11 cellular contexts compared by ENCODE assay signal in the genomic region with DNA sequence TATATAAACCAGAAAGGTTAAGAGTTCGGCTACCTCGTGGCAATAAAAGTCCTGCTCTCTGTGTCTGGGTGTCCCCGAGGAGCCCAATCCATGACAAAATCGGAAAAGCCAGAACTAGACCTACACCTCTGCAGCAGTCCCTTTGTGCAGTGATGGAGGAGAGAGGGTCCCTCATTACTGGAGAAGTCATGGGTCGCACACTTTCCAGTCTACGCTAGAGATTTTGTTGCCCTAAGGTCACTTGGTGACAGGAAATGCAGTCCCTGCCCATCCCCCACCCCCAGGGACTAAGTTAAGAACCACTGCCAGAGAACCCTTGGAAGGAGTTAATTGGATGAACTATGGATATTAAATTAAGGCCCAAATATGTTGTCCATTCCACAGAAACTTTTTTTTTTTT.
DNase-seq lines count a peak whose midpoint lies in the region; ATAC-seq and TF ChIP-seq lines count a peak whose summit lies in the region.
"Had no signal": no experiment of that assay in that cellular context is flagged by ENCODE, and none has a peak within 500 bp of the region (broad histone marks: within the 10 kb centered on the region; RNA-seq: fewer than 3 reads in every experiment).

No MANE protein-coding gene starts in this region.

- ATAC-seq in HG02885 (IDR thresholded peaks at IDR 0.05; ENCODE audit: poor library complexity, unreplicated experiment) (no peak), HG02678 (IDR thresholded peaks at IDR 0.05; ENCODE audit: unreplicated experiment) (no peak)

- TF ChIP-seq CTCF in BE2C (IDR thresholded peaks at IDR 0.05; ENCODE audit: low read depth, low read length): no peak
- no peak for TF ChIP-seq CTCF in progenitor cell of endocrine pancreas (IDR thresholded peaks at IDR 0.05; ENCODE audit: unreplicated experiment)

- peaks cover 41% of the 10 kb centered on the region for H3K9me3 Mint-ChIP-seq in progenitor cell of endocrine pancreas (ENCODE audit: low read depth)

- H3K9me3 ChIP-seq in BE2C (no peaks in the 10 kb centered on the region), iPS-15b (ENCODE audit: control insufficient read depth, insufficient read depth, low read length) (peaks cover 10% of the 10 kb centered on the region)

- H3K27me3 Mint-ChIP-seq in progenitor cell of endocrine pancreas: no peaks in the 10 kb centered on the region

- DNase-seq in BE2C (peak; percentile 19), progenitor cell of endocrine pancreas (ENCODE audit: low spot score, unreplicated experiment) (no peak), SHP77 treated with DMSO at 0.1 percent for 48 hours (lab: John Stamatoyannopoulos, UW) (no peak), NCI-H146 treated with DMSO at 0.1 percent for 48 hours (lab: John Stamatoyannopoulos, UW; ENCODE audit: unreplicated experiment) (no peak)
- DNase-seq: NCI-H82, T-helper 9 cell had no signal

- H3K4me3 ChIP-seq in BE2C (ENCODE audit: low read depth, low read length): no peak overlapping the region
- H3K4me3 ChIP-seq in iPS-15b (ENCODE audit: low read depth, low read length): peak overlapping the region; percentile 1
- H3K4me3 ChIP-seq: BLaER1 had no signal

- H3K27ac Mint-ChIP-seq in progenitor cell of endocrine pancreas: peak overlapping the region; percentile 89

- H3K9ac ChIP-seq in iPS-15b (ENCODE audit: low read depth, low read length): no peak overlapping the region
- H3K9ac ChIP-seq: BLaER1 had no signal

- no peaks in the 10 kb centered on the region for H3K27me3 ChIP-seq in BE2C
- H3K27me3 ChIP-seq in iPS-15b (ENCODE audit: control insufficient read depth, insufficient read depth, low read length): no peaks in the 10 kb centered on the region
- H3K27me3 ChIP-seq: BLaER1 had no signal

- H3K36me3 ChIP-seq in BE2C: no peaks in the 10 kb centered on the region
- H3K36me3 ChIP-seq in iPS-15b (ENCODE audit: control insufficient read depth, insufficient read depth, low read length): no peaks in the 10 kb centered on the region

- H3K27ac ChIP-seq in angular gyrus (ENCODE audit: low read depth, low read length): peak overlapping the region; percentile 89

- H3K36me3 Mint-ChIP-seq in progenitor cell of endocrine pancreas (ENCODE audit: insufficient read depth): peaks cover 21% of the 10 kb centered on the region

- H3K4me1 Mint-ChIP-seq in progenitor cell of endocrine pancreas (ENCODE audit: low read depth): peaks cover 36% of the 10 kb centered on the region

- H3K4me1 ChIP-seq in BE2C: peaks cover 15% of the 10 kb centered on the region
- peaks cover 36% of the 10 kb centered on the region for H3K4me1 ChIP-seq in iPS-15b (ENCODE audit: control insufficient read depth, insufficient read depth, low read length)

- no peak overlapping the region for H3K4me3 Mint-ChIP-seq in progenitor cell of endocrine pancreas (ENCODE audit: low read depth)
